ENCODE assay signal across 16 cellular contexts in genomic region chr1:116999596-116999995, GRCh38. TPM values are rescaled to one million over a fixed set of nuclear protein-coding genes. Genes with fewer than 3 reads are reported as not detected.
DNase-seq lines count a peak whose midpoint lies in the region; ATAC-seq and TF ChIP-seq lines count a peak whose summit lies in the region.
"Had no signal": no experiment of that assay in that cellular context is flagged by ENCODE, and none has a peak within 500 bp of the region (broad histone marks: within the 10 kb centered on the region; RNA-seq: fewer than 3 reads in every experiment).

No MANE protein-coding gene starts in this region.

- CTCF ChIA-PET in CD8-positive, alpha-beta T cell (lab: Charles Lee): interaction anchor here (0.9 kb wide), 1 partner anchor 11 kb away, joined by 3 read pairs; no protein-coding TSS in a partner anchor
- CTCF ChIA-PET in HEK293 (lab: Yijun Ruan, JAX): interaction anchor here (0.6 to 1.2 kb wide), 3 partner anchors 10 to 275 kb away, joined by 3 read pairs; no protein-coding TSS in a partner anchor
- CTCF ChIA-PET in activated CD8-positive, alpha-beta memory T cell treated with anti-CD3 and anti-CD28 coated beads, Interleukin-2, amount 10 ng/mL, durations not matched to agents 7 days and 5 days (lab: Charles Lee): no interaction called here

- H3K79me2 ChIP-seq in neural progenitor cell (ENCODE audit: low read depth): no peaks in the 10 kb centered on the region

- H2AFZ ChIP-seq in neural progenitor cell (replicated peaks): no peak overlapping the region
- H2AFZ ChIP-seq: PC-9 had no signal

- no peaks in the 10 kb centered on the region for H3K9me3 ChIP-seq in CD8-positive, alpha-beta T cell (ENCODE audit: low read length)
- H3K9me3 ChIP-seq in HEK293 (ENCODE audit: control insufficient read depth, insufficient read depth, low read depth, low read length) (no peaks in the 10 kb centered on the region), neural progenitor cell (ENCODE audit: low read depth) (no peaks in the 10 kb centered on the region)
- H3K9me3 ChIP-seq: BE2C had no signal

- no peaks in the 10 kb centered on the region for H3F3A ChIP-seq in neural progenitor cell (ENCODE audit: low read depth)

- no peak for ATAC-seq in CD8-positive, alpha-beta T cell
- no peak for ATAC-seq in HG03432 (IDR thresholded peaks at IDR 0.05; ENCODE audit: unreplicated experiment)
- ATAC-seq in activated CD8-positive, alpha-beta memory T cell treated with anti-CD3 and anti-CD28 coated beads, Interleukin-2, amount 10 ng/mL, durations not matched to agents 7 days and 5 days: no peak
- ATAC-seq: GM12878, Right ventricle myocardium inferior had no signal

- DNase-seq in CD8-positive, alpha-beta T cell: no peak
- DNase-seq in neural crest cell (ENCODE audit: low read depth, low spot score) (no peak), neural progenitor cell (ENCODE audit: low spot score) (no peak)
- no peak for DNase-seq in activated CD8-positive, alpha-beta memory T cell treated with anti-CD3 and anti-CD28 coated beads, Interleukin-2, amount 10 ng/mL, durations not matched to agents 7 days and 5 days
- DNase-seq: BE2C, COR-L47, MM.1S, NCI-H1105 treated with DMSO at 0.1 percent for 48 hours, NCI-H187, PC-9 had no signal

- H3K4me2 ChIP-seq in neural progenitor cell: no peak overlapping the region
- H3K4me2 ChIP-seq: PC-9 had no signal

- H3K36me3 Mint-ChIP-seq in CD8-positive, alpha-beta T cell: no peaks in the 10 kb centered on the region
- no peaks in the 10 kb centered on the region for H3K36me3 Mint-ChIP-seq in dendritic cell treated with granulocyte-macrophage colony-stimulating factor and Interleukin-4, amounts not matched to agents 40 ng/mL and 50 ng/mL, for 4 days (ENCODE audit: low read depth)
- peaks cover 7% of the 10 kb centered on the region for H3K36me3 Mint-ChIP-seq in neural crest cell (ENCODE audit: low read depth)
- H3K36me3 Mint-ChIP-seq in neural progenitor cell: no peaks in the 10 kb centered on the region
- H3K36me3 Mint-ChIP-seq in activated CD8-positive, alpha-beta memory T cell treated with anti-CD3 and anti-CD28 coated beads, Interleukin-2, amount 10 ng/mL, durations not matched to agents 7 days and 5 days: peaks cover 5% of the 10 kb centered on the region

- POLR2A ChIA-PET in CD8-positive, alpha-beta T cell (lab: Charles Lee): interaction anchor here (3.7 kb wide), 1 partner anchor 13 kb away, joined by 15 read pairs; no protein-coding TSS in a partner anchor
- POLR2A ChIA-PET in HEK293 (lab: Yijun Ruan, JAX): no interaction called here

- TF ChIP-seq CTCF in CD8-positive, alpha-beta T cell (IDR thresholded peaks at IDR 0.05): no peak
- TF ChIP-seq CTCF in HEK293 (tag by site-specific recombination; IDR thresholded peaks at IDR 0.05) (no peak), neural crest cell (conservative IDR thresholded peaks at IDR 0.05) (no peak), neural progenitor cell (IDR thresholded peaks at IDR 0.05) (no peak)

- H3K4me1 ChIP-seq in CD8-positive, alpha-beta T cell (ENCODE audit: insufficient read depth, low read length): peaks cover 42% of the 10 kb centered on the region
- no peaks in the 10 kb centered on the region for H3K4me1 ChIP-seq in HEK293 (ENCODE audit: control insufficient read depth, insufficient read depth, low read length)
- no peaks in the 10 kb centered on the region for H3K4me1 ChIP-seq in neural progenitor cell
- H3K4me1 ChIP-seq: BE2C had no signal

- H3K27me3 Mint-ChIP-seq in CD8-positive, alpha-beta T cell (ENCODE audit: low read depth): no peaks in the 10 kb centered on the region
- H3K27me3 Mint-ChIP-seq in dendritic cell treated with granulocyte-macrophage colony-stimulating factor and Interleukin-4, amounts not matched to agents 40 ng/mL and 50 ng/mL, for 4 days: no peaks in the 10 kb centered on the region
- no peaks in the 10 kb centered on the region for H3K27me3 Mint-ChIP-seq in neural crest cell (ENCODE audit: low read depth)
- peaks cover 4% of the 10 kb centered on the region for H3K27me3 Mint-ChIP-seq in neural progenitor cell (ENCODE audit: insufficient read depth, low read depth)
- H3K27me3 Mint-ChIP-seq in activated CD8-positive, alpha-beta memory T cell treated with anti-CD3 and anti-CD28 coated beads, Interleukin-2, amount 10 ng/mL, durations not matched to agents 7 days and 5 days: no peaks in the 10 kb centered on the region

- H3K27ac Mint-ChIP-seq in CD8-positive, alpha-beta T cell: peak overlapping the region; percentile 87
- H3K27ac Mint-ChIP-seq in dendritic cell treated with granulocyte-macrophage colony-stimulating factor and Interleukin-4, amounts not matched to agents 40 ng/mL and 50 ng/mL, for 4 days: peak overlapping the region; percentile 71
- H3K27ac Mint-ChIP-seq in neural crest cell (ENCODE audit: unreplicated experiment) (peak overlapping the region; percentile 9), neural progenitor cell (no peak overlapping the region)
- H3K27ac Mint-ChIP-seq in activated CD8-positive, alpha-beta memory T cell treated with anti-CD3 and anti-CD28 coated beads, Interleukin-2, amount 10 ng/mL, durations not matched to agents 7 days and 5 days: no peak overlapping the region

- intact Hi-C loops in CD8-positive, alpha-beta T cell (cut with DNase I, micrococcal nuclease): no loop called here
- intact Hi-C loops in dendritic cell treated with granulocyte-macrophage colony-stimulating factor and Interleukin-4, amounts not matched to agents 40 ng/mL and 50 ng/mL, for 4 days (cut with micrococcal nuclease): no loop called here

- no peaks in the 10 kb centered on the region for H4K20me1 ChIP-seq in neural progenitor cell (ENCODE audit: low read depth)

- peaks cover 47% of the 10 kb centered on the region for H3K4me1 Mint-ChIP-seq in CD8-positive, alpha-beta T cell (ENCODE audit: low read depth)
- H3K4me1 Mint-ChIP-seq in dendritic cell treated with granulocyte-macrophage colony-stimulating factor and Interleukin-4, amounts not matched to agents 40 ng/mL and 50 ng/mL, for 4 days (ENCODE audit: low read depth): peaks cover 80% of the 10 kb centered on the region
- H3K4me1 Mint-ChIP-seq in neural crest cell (peaks cover 12% of the 10 kb centered on the region), neural progenitor cell (no peaks in the 10 kb centered on the region)
- peaks cover 17% of the 10 kb centered on the region for H3K4me1 Mint-ChIP-seq in activated CD8-positive, alpha-beta memory T cell treated with anti-CD3 and anti-CD28 coated beads, Interleukin-2, amount 10 ng/mL, durations not matched to agents 7 days and 5 days

- H3K4me3 Mint-ChIP-seq in CD8-positive, alpha-beta T cell: no peak overlapping the region
- H3K4me3 Mint-ChIP-seq in dendritic cell treated with granulocyte-macrophage colony-stimulating factor and Interleukin-4, amounts not matched to agents 40 ng/mL and 50 ng/mL, for 4 days: no peak overlapping the region
- H3K4me3 Mint-ChIP-seq in neural crest cell (no peak overlapping the region), neural progenitor cell (no peak overlapping the region)
- no peak overlapping the region for H3K4me3 Mint-ChIP-seq in activated CD8-positive, alpha-beta memory T cell treated with anti-CD3 and anti-CD28 coated beads, Interleukin-2, amount 10 ng/mL, durations not matched to agents 7 days and 5 days

- no peaks in the 10 kb centered on the region for H3K9me3 Mint-ChIP-seq in CD8-positive, alpha-beta T cell
- H3K9me3 Mint-ChIP-seq in dendritic cell treated with granulocyte-macrophage colony-stimulating factor and Interleukin-4, amounts not matched to agents 40 ng/mL and 50 ng/mL, for 4 days: no peaks in the 10 kb centered on the region
- no peaks in the 10 kb centered on the region for H3K9me3 Mint-ChIP-seq in neural crest cell
- no peaks in the 10 kb centered on the region for H3K9me3 Mint-ChIP-seq in neural progenitor cell
- H3K9me3 Mint-ChIP-seq in activated CD8-positive, alpha-beta memory T cell treated with anti-CD3 and anti-CD28 coated beads, Interleukin-2, amount 10 ng/mL, durations not matched to agents 7 days and 5 days (ENCODE audit: low read depth): no peaks in the 10 kb centered on the region

- no peak overlapping the region for H3K27ac ChIP-seq in CD8-positive, alpha-beta T cell (ENCODE audit: low read depth, low read length)
- H3K27ac ChIP-seq in HEK293 (ENCODE audit: extremely low read depth, low read depth, low read length) (no peak overlapping the region), neural progenitor cell (no peak overlapping the region)
- H3K27ac ChIP-seq: PC-9, SK-N-MC had no signal

- H3K9ac ChIP-seq in neural progenitor cell: no peak overlapping the region

- no peak overlapping the region for H3K4me3 ChIP-seq in CD8-positive, alpha-beta T cell (ENCODE audit: low read depth, low read length)
- H3K4me3 ChIP-seq in HEK293 (ENCODE audit: low read depth, low read length): no peak overlapping the region
- no peak overlapping the region for H3K4me3 ChIP-seq in neural progenitor cell
- H3K4me3 ChIP-seq: GM12878, PC-9, SK-N-MC had no signal

- H3K27me3 ChIP-seq in CD8-positive, alpha-beta T cell (ENCODE audit: insufficient read depth, low read length): no peaks in the 10 kb centered on the region
- H3K27me3 ChIP-seq in neural progenitor cell: no peaks in the 10 kb centered on the region
- H3K27me3 ChIP-seq: BE2C had no signal

- H3K36me3 ChIP-seq in CD8-positive, alpha-beta T cell (ENCODE audit: insufficient read depth, low read length): no peaks in the 10 kb centered on the region
- no peaks in the 10 kb centered on the region for H3K36me3 ChIP-seq in HEK293 (ENCODE audit: control insufficient read depth in 2 of 2, insufficient read depth in 1 of 2, low read length in 2 of 2)
- no peaks in the 10 kb centered on the region for H3K36me3 ChIP-seq in neural progenitor cell
- H3K36me3 ChIP-seq: BE2C had no signal

TF ChIP-seq in HEK293, 187 proteins besides CTCF, POLR2A, EP300 and RAD21 (continues in another document):
- TF ChIP-seq SCRT1 (tag by site-specific recombination; IDR thresholded peaks at IDR 0.05; ENCODE audit: borderline replicate concordance): peak; percentile 44; the same call in 1 of the 2 replicates
- no peak for TF ChIP-seq ZNF114 (tag by site-specific recombination; IDR thresholded peaks at IDR 0.05)
- peak; percentile 59 for TF ChIP-seq SCRT2 (tag by site-specific recombination; IDR thresholded peaks at IDR 0.05)
- TF ChIP-seq ZNF426 (tag by site-specific recombination; IDR thresholded peaks at IDR 0.05): no peak
- no peak for TF ChIP-seq ZNF843 (tag by site-specific recombination; IDR thresholded peaks at IDR 0.05)
- no peak for TF ChIP-seq ZNF146 (tag by site-specific recombination; IDR thresholded peaks at IDR 0.05)
- TF ChIP-seq REPIN1 (tag by site-specific recombination; IDR thresholded peaks at IDR 0.05; ENCODE audit: low read depth): no peak
- no peak for TF ChIP-seq SP2 (tag by site-specific recombination; IDR thresholded peaks at IDR 0.05)
- TF ChIP-seq ZNF335 (tag by site-specific recombination; conservative IDR thresholded peaks at IDR 0.05): no peak
- no peak for TF ChIP-seq ZNF626 (tag by site-specific recombination; IDR thresholded peaks at IDR 0.05)

RNA-seq across cellular contexts. Expression of gene CD101, which starts 2.0 kb away (rescaled TPM):
- 1 to 10 TPM; 3.7 to 4.4 TPM for total RNA-seq in CD8-positive, alpha-beta T cell
- total RNA-seq in neural crest cell: 3.7 and 4.3 TPM in 2 replicates
- total RNA-seq in neural progenitor cell (ENCODE audit: low replicate concordance): 0.28 and 0.41 TPM in 2 replicates
- total RNA-seq in activated CD8-positive, alpha-beta memory T cell treated with anti-CD3 and anti-CD28 coated beads, Interleukin-2, amount 10 ng/mL, durations not matched to agents 7 days and 5 days: 1 to 10 TPM in 1 of 2 experiments, not detected in 1; 1.4 TPM

Comparison
In these comparisons a context has a peak if more than half of its experiments do, and no peak if none do; other contexts are left out.
1. H3K27ac Mint-ChIP-seq: peak in CD8-positive, alpha-beta T cell (single experiment), dendritic cell treated with granulocyte-macrophage colony-stimulating factor and Interleukin-4, amounts not matched to agents 40 ng/mL and 50 ng/mL, for 4 days (single experiment) and neural crest cell (single experiment); none in neural progenitor cell (single experiment) and activated CD8-positive, alpha-beta memory T cell treated with anti-CD3 and anti-CD28 coated beads, Interleukin-2, amount 10 ng/mL, durations not matched to agents 7 days and 5 days (single experiment).